ENCODE assay signal across 10 cellular contexts in the genomic region with DNA sequence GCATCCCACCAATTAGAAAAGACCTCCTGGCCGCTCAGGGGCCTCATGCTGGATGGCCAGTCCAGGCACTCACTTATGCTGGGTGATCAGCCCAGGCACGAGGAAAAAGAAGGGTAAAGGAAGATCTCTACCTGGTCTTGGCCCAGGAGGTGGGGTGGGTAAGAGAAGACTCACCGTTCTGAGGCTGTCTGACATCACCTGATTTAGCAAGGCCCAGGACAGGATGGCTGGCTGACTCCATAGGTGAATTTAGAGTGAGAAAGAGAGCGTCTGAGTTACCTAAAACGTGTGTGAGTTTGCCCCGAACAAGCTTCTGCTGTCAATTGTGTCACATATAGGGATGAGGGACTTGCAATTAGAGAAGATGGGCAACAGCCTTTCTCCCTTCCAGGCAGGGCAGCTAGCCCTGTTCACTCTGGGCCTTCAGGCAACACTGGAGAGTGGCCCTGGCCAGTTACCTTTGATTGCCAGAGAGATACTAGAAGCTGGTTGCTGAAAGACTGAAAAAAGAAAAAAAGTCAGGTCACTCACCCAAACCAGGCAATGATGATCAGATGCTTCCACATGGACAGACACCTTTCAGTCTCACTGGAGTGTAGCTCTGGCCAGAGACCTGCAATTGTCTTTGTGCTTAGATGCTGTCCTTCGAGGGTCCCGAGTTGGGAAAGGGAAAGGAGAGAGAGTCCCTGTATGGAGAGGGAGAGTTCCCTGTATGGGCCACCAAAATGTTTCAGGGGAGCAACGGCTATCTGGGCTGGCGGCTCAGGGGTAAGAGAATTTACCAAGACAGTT. TPM values are rescaled to one million over a fixed set of nuclear protein-coding genes. Genes with fewer than 3 reads are reported as not detected.
DNase-seq lines count a peak whose midpoint lies in the region; ATAC-seq and TF ChIP-seq lines count a peak whose summit lies in the region.
"Had no signal": no experiment of that assay in that cellular context is flagged by ENCODE, and none has a peak within 500 bp of the region (broad histone marks: within the 10 kb centered on the region; RNA-seq: fewer than 3 reads in every experiment).

No MANE protein-coding gene starts in this region.

- TF ChIP-seq CTCF in heart right ventricle (IDR thresholded peaks at IDR 0.05) (no peak), dorsolateral prefrontal cortex (IDR thresholded peaks at IDR 0.05 in 54 of 56, conservative IDR thresholded peaks at IDR 0.05 in 2 of 56; ENCODE audit: low read depth in 1 of 56, partially characterized antibody in 56 of 56) (no peak), neutrophil (IDR thresholded peaks at IDR 0.05) (no peak), endothelial cell (IDR thresholded peaks at IDR 0.05; ENCODE audit: unreplicated experiment) (no peak)

- no peaks in the 10 kb centered on the region for H3K36me3 ChIP-seq in heart right ventricle
- H3K36me3 ChIP-seq in neutrophil: no peaks in the 10 kb centered on the region
- H3K36me3 ChIP-seq in urinary bladder (ENCODE audit: insufficient read depth): no peaks in the 10 kb centered on the region

- DNase-seq in heart right ventricle (no peak), left cardiac atrium (no peak), dorsolateral prefrontal cortex (no peak), endothelial cell (ENCODE audit: low spot score) (no peak), NCI-H446 (lab: John Stamatoyannopoulos, UW) (no peak), HPDE6-E6E7 (ENCODE audit: extremely low spot score) (no peak)
- DNase-seq: activated CD4-positive, alpha-beta memory T cell treated with anti-CD3 and anti-CD28 coated beads, Interleukin-2, amount 10 ng/mL, durations not matched to agents 7 days and 5 days; NCI-H2029 had no signal

- peaks cover 2% of the 10 kb centered on the region for H3K27me3 Mint-ChIP-seq in endothelial cell (ENCODE audit: unreplicated experiment)
- H3K27me3 Mint-ChIP-seq: activated CD4-positive, alpha-beta memory T cell treated with anti-CD3 and anti-CD28 coated beads, Interleukin-2, amount 10 ng/mL, durations not matched to agents 7 days and 5 days had no signal

- no peak overlapping the region for H3K27ac Mint-ChIP-seq in endothelial cell (ENCODE audit: unreplicated experiment)
- H3K27ac Mint-ChIP-seq: activated CD4-positive, alpha-beta memory T cell treated with anti-CD3 and anti-CD28 coated beads, Interleukin-2, amount 10 ng/mL, durations not matched to agents 7 days and 5 days had no signal

- H3K36me3 Mint-ChIP-seq in endothelial cell (ENCODE audit: low read depth, unreplicated experiment): peaks cover 4% of the 10 kb centered on the region

- no peak for ATAC-seq in heart right ventricle
- ATAC-seq in left cardiac atrium: no peak

- peak overlapping the region in 1 of 10 donors; percentile 27 for H3K4me3 ChIP-seq in heart right ventricle
- peak overlapping the region in 1 of 59 donors; percentile 0 for H3K4me3 ChIP-seq in dorsolateral prefrontal cortex
- peak overlapping the region in 1 of 2 experiments; percentile 35 for H3K4me3 ChIP-seq in neutrophil (ENCODE audit: low read depth in 1 of 2, low read length in 1 of 2)
- no peak overlapping the region for H3K4me3 ChIP-seq in urinary bladder (ENCODE audit: low read depth, low read length)

- no peak overlapping the region for H3K4me3 Mint-ChIP-seq in endothelial cell (ENCODE audit: unreplicated experiment)
- H3K4me3 Mint-ChIP-seq: activated CD4-positive, alpha-beta memory T cell treated with anti-CD3 and anti-CD28 coated beads, Interleukin-2, amount 10 ng/mL, durations not matched to agents 7 days and 5 days had no signal

- H3K9me3 Mint-ChIP-seq in endothelial cell (ENCODE audit: unreplicated experiment): no peaks in the 10 kb centered on the region
- H3K9me3 Mint-ChIP-seq: activated CD4-positive, alpha-beta memory T cell treated with anti-CD3 and anti-CD28 coated beads, Interleukin-2, amount 10 ng/mL, durations not matched to agents 7 days and 5 days had no signal

- 92 to 94% methylated on average over 10 of the region's 10 CpGs for WGBS in heart right ventricle, 2 donors
- 91% methylated on average over 10 of the region's 10 CpGs for WGBS in urinary bladder

- H3K4me1 ChIP-seq in heart right ventricle (peaks cover 25 to 87% (median 51%) of the 10 kb centered on the region in 9 donors), neutrophil (ENCODE audit: control insufficient read depth in 1 of 2, insufficient read depth in 1 of 2, low read depth in 1 of 2, low read length in 1 of 2) (peaks cover 75 to 85% of the 10 kb centered on the region in 2 experiments), urinary bladder (ENCODE audit: insufficient read depth) (no peaks in the 10 kb centered on the region)

- no peaks in the 10 kb centered on the region for H3K27me3 ChIP-seq in heart right ventricle
- no peaks in the 10 kb centered on the region for H3K27me3 ChIP-seq in dorsolateral prefrontal cortex
- H3K27me3 ChIP-seq in neutrophil: no peaks in the 10 kb centered on the region

- peaks cover 4% of the 10 kb centered on the region for H3K4me1 Mint-ChIP-seq in endothelial cell (ENCODE audit: unreplicated experiment)

- H3K9me3 ChIP-seq in heart right ventricle (no peaks in the 10 kb centered on the region), neutrophil (no peaks in the 10 kb centered on the region)

- intact Hi-C loops in heart right ventricle (cut with DNase I) (loop anchor here in 4 of 10 donors (2.0 to 5.0 kb wide), 4 partner anchors 27 to 47 kb away; a partner anchor contains a TSS), left cardiac atrium (cut with DNase I) (loop anchor here in 1 of 2 donors (2.0 kb wide), 1 partner anchor 37 kb away; a partner anchor contains a TSS), dorsolateral prefrontal cortex (cut with DNase I) (loop anchor here (2.0 to 5.0 kb wide), 3 partner anchors 35 to 42 kb away; a partner anchor contains a TSS)

- H3K27ac ChIP-seq in heart right ventricle: peak overlapping the region; percentile 66 to 97 (median 94)
- H3K27ac ChIP-seq in dorsolateral prefrontal cortex: peak overlapping the region in 35 of 59 donors; percentile 2 to 97 (median 56)
- peak overlapping the region; percentile 69 for H3K27ac ChIP-seq in neutrophil
- peak overlapping the region; percentile 55 for H3K27ac ChIP-seq in urinary bladder (ENCODE audit: low read depth)

RNA-seq across cellular contexts. Expression of a gene that starts 35.7 kb away (rescaled TPM):
- 100 to 1,000 TPM in 6 of 10 donors, 10 to 100 TPM in 4; 15.6 to 309 (median 115) TPM for total RNA-seq in heart right ventricle
- polyA plus RNA-seq in heart right ventricle: 10 to 100 TPM; 25.3 to 93.9 TPM
- 10 to 100 TPM; 23.0 to 81.5 TPM for total RNA-seq in left cardiac atrium
- total RNA-seq in dorsolateral prefrontal cortex: 10 to 100 TPM in 27 of 120 experiments, 1 to 10 TPM in 93; 2.1 to 35.8 (median 6.7) TPM
- 4.8 TPM for total RNA-seq in urinary bladder
- polyA plus RNA-seq in urinary bladder: 71.9 TPM
- total RNA-seq in endothelial cell (ENCODE audit: unreplicated experiment): 4.8 TPM

RNA-seq across cellular contexts. Expression of a gene that starts 37.6 kb away (rescaled TPM):
- 100 to 1,000 TPM; 158 to 280 (median 184) TPM for total RNA-seq in heart right ventricle
- polyA plus RNA-seq in heart right ventricle: 100 to 1,000 TPM; 233 to 317 TPM
- total RNA-seq in left cardiac atrium: 100 to 1,000 TPM; 170 to 179 TPM
- 100 to 1,000 TPM; 130 to 270 (median 200) TPM for total RNA-seq in dorsolateral prefrontal cortex
- total RNA-seq in urinary bladder: 40.0 TPM
- 298 TPM for polyA plus RNA-seq in urinary bladder
- total RNA-seq in endothelial cell (ENCODE audit: unreplicated experiment): 136 TPM

RNA-seq across cellular contexts. Expression of a gene that starts 59.9 kb away (rescaled TPM):
- total RNA-seq in heart right ventricle (100 to 1,000 TPM; 144 to 437 (median 189) TPM), left cardiac atrium (100 to 1,000 TPM; 276 to 303 TPM), dorsolateral prefrontal cortex (100 to 1,000 TPM; 113 to 326 (median 218) TPM), urinary bladder (376 TPM), endothelial cell (ENCODE audit: unreplicated experiment) (1,094 TPM)
- polyA plus RNA-seq in heart right ventricle (100 to 1,000 TPM; 156 to 440 TPM), urinary bladder (332 TPM)
